ENCODE assay signal across 35 cellular contexts in the genomic region with DNA sequence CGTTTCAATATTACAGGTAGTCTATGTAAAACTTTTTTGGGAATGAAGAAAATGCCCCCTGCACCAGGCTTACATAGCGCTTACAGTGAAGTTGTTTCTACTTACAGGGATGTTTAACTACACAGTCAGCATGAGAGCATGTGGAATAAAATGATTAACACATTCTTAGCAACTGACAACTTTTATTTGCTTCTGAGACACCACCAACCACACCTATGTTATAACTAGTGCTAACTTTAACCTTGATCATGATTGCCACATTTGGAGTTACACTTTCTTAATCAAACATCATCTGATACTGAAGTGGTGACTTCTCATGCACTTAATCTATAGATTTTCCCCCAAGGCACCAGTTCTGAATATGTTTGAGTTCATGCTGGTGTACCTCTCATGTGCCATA.
"Had no signal": no experiment of that assay in that cellular context is flagged by ENCODE, and none has a peak within 500 bp of the region (broad histone marks: within the 10 kb centered on the region; RNA-seq: fewer than 3 reads in every experiment).

No MANE protein-coding gene starts in this region.

- H3K27ac Mint-ChIP-seq: activated B cell treated with CpG ODN at 0.5 μM for 24 hours; activated CD4-positive, alpha-beta memory T cell treated with anti-CD3 and anti-CD28 coated beads for 36 hours; activated CD4-positive, alpha-beta T cell treated with anti-CD3 and anti-CD28 coated beads, Interleukin-2, amount 10 ng/mL, durations not matched to agents 24 days and 14 days; activated CD8-positive, alpha-beta T cell treated with anti-CD3 and anti-CD28 coated beads for 36 hours; activated naive CD4-positive, alpha-beta T cell treated with anti-CD3 and anti-CD28 coated beads, Interleukin-2, amount 10 ng/mL, durations not matched to agents 7 days and 5 days; activated naive CD4-positive, alpha-beta T cell treated with anti-CD3 and anti-CD28 coated beads, Interleukin-2, amount 50 U/mL, for 24 hours; activated naive CD8-positive, alpha-beta T cell; activated naive CD8-positive, alpha-beta T cell treated with anti-CD3 and anti-CD28 coated beads, Interleukin-2, amount 10 ng/mL, durations not matched to agents 7 days and 5 days; activated naive CD8-positive, alpha-beta T cell treated with anti-CD3 and anti-CD28 coated beads, Interleukin-2, amount 50 U/mL, for 24 hours; activated T-cell treated with anti-CD3 and anti-CD28 coated beads, Interleukin-2, amount 50 U/mL, for 72 hours; activated T-helper 2 cell treated with anti-CD3 and anti-CD28 coated beads, Interferon-gamma antibody, Interleukin-2, Interleukin-4, amounts not matched to agents 10 μg/mL and 5 μg/mL and 100 μg/mL, durations not matched to agents 14 hours and 24 hours and 36 hours; brain; T-helper 1 cell treated with Interleukin-12 subunit alpha and Interleukin-12 subunit beta and Interleukin-4 antibody, amounts not matched to agents 30 μg/mL and 1 μg/mL, for 36 hours; T-helper 2 cell treated with Interferon-gamma antibody and Interleukin-4, amounts not matched to agents 5 μg/mL and 100 μg/mL, for 36 hours had no signal

- H3K36me3 ChIP-seq: ascending aorta had no signal

- H3K4me1 ChIP-seq: ascending aorta had no signal

- FAIRE-seq: TTC549 had no signal

- H3K27me3 ChIP-seq: ascending aorta had no signal

- DNase-seq: activated B cell treated with CpG ODN at 0.5 μM for 24 hours; activated CD4-positive, alpha-beta memory T cell treated with anti-CD3 and anti-CD28 coated beads for 36 hours; activated CD4-positive, alpha-beta T cell treated with anti-CD3 and anti-CD28 coated beads for 4 hours; activated CD4-positive, alpha-beta T cell treated with anti-CD3 and anti-CD28 coated beads, Interleukin-2, amount 10 ng/mL, durations not matched to agents 24 days and 14 days; activated CD4-positive, alpha-beta T cell treated with anti-CD3 and anti-CD28 coated beads, Interleukin-2, amount 50 U/mL, for 1 hour; activated CD4-positive, alpha-beta T cell treated with anti-CD3 and anti-CD28 coated beads, Interleukin-2, amount 50 U/mL, for 4 hours; activated CD4-positive, CD25-positive, alpha-beta regulatory T cell treated with anti-CD3 and anti-CD28 coated beads, Interleukin-2, amount 50 U/mL, for 72 hours; activated CD8-positive, alpha-beta memory T cell treated with anti-CD3 and anti-CD28 coated beads, Interleukin-2, amount 50 U/mL, for 4 hours; activated CD8-positive, alpha-beta T cell treated with anti-CD3 and anti-CD28 coated beads for 36 hours; activated effector memory CD4-positive, alpha-beta T cell treated with Interleukin-2 at 50 U/mL for 16 hours; activated gamma-delta T cell; activated naive CD4-positive, alpha-beta T cell treated with anti-CD3 and anti-CD28 coated beads, Interleukin-2, amount 10 ng/mL, durations not matched to agents 7 days and 5 days; activated naive CD4-positive, alpha-beta T cell treated with Interleukin-2 at 50 U/mL for 16 hours; activated naive CD8-positive, alpha-beta T cell treated with anti-CD3 and anti-CD28 coated beads, Interleukin-2, amount 10 ng/mL, durations not matched to agents 7 days and 5 days; activated naive CD8-positive, alpha-beta T cell treated with anti-CD3 and anti-CD28 coated beads, Interleukin-2, amount 50 U/mL, for 24 hours; activated T-cell treated with anti-CD3 and anti-CD28 coated beads for 4 hours; activated T-cell treated with anti-CD3 and anti-CD28 coated beads, Interleukin-2, amount 50 U/mL, for 1 hour; activated T-cell treated with anti-CD3 and anti-CD28 coated beads, Interleukin-2, amount 50 U/mL, for 4 hours; activated T-cell treated with anti-CD3 and anti-CD28 coated beads, Interleukin-2, amount 50 U/mL, for 72 hours; amygdala; anterior cingulate cortex; central memory CD4-positive, alpha-beta T cell; SW 1271; T-helper 1 cell; T-helper 2 cell; T-helper 9 cell had no signal

- H3K27me3 Mint-ChIP-seq: activated CD8-positive, alpha-beta T cell treated with anti-CD3 and anti-CD28 coated beads for 36 hours; activated naive CD4-positive, alpha-beta T cell treated with anti-CD3 and anti-CD28 coated beads, Interleukin-2, amount 50 U/mL, for 24 hours; activated naive CD8-positive, alpha-beta T cell had no signal

- H3K36me3 Mint-ChIP-seq: brain had no signal

- H3K4me1 Mint-ChIP-seq: activated CD4-positive, alpha-beta T cell treated with anti-CD3 and anti-CD28 coated beads, Interleukin-2, amount 10 ng/mL, durations not matched to agents 24 days and 14 days; activated naive CD4-positive, alpha-beta T cell treated with anti-CD3 and anti-CD28 coated beads, Interleukin-2, amount 10 ng/mL, durations not matched to agents 7 days and 5 days; activated naive CD4-positive, alpha-beta T cell treated with anti-CD3 and anti-CD28 coated beads, Interleukin-2, amount 50 U/mL, for 24 hours; activated naive CD8-positive, alpha-beta T cell treated with anti-CD3 and anti-CD28 coated beads, Interleukin-2, amount 50 U/mL, for 24 hours; brain had no signal

- H3K4me3 Mint-ChIP-seq: activated B cell treated with CpG ODN at 0.5 μM for 24 hours; activated CD4-positive, alpha-beta memory T cell treated with anti-CD3 and anti-CD28 coated beads for 36 hours; activated CD4-positive, alpha-beta T cell treated with anti-CD3 and anti-CD28 coated beads, Interleukin-2, amount 10 ng/mL, durations not matched to agents 24 days and 14 days; activated CD8-positive, alpha-beta T cell treated with anti-CD3 and anti-CD28 coated beads for 36 hours; activated naive CD4-positive, alpha-beta T cell treated with anti-CD3 and anti-CD28 coated beads, Interleukin-2, amount 10 ng/mL, durations not matched to agents 7 days and 5 days; activated naive CD4-positive, alpha-beta T cell treated with anti-CD3 and anti-CD28 coated beads, Interleukin-2, amount 50 U/mL, for 24 hours; activated naive CD8-positive, alpha-beta T cell; activated naive CD8-positive, alpha-beta T cell treated with anti-CD3 and anti-CD28 coated beads, Interleukin-2, amount 10 ng/mL, durations not matched to agents 7 days and 5 days; activated naive CD8-positive, alpha-beta T cell treated with anti-CD3 and anti-CD28 coated beads, Interleukin-2, amount 50 U/mL, for 24 hours; activated T-cell treated with anti-CD3 and anti-CD28 coated beads, Interleukin-2, amount 50 U/mL, for 4 hours; activated T-cell treated with anti-CD3 and anti-CD28 coated beads, Interleukin-2, amount 50 U/mL, for 72 hours; brain; T-helper 1 cell treated with Interleukin-12 subunit alpha and Interleukin-12 subunit beta and Interleukin-4 antibody, amounts not matched to agents 30 μg/mL and 1 μg/mL, for 36 hours; T-helper 2 cell treated with Interferon-gamma antibody and Interleukin-4, amounts not matched to agents 5 μg/mL and 100 μg/mL, for 36 hours had no signal

- H3K4me3 ChIP-seq: ascending aorta had no signal

- H3K27ac ChIP-seq: ascending aorta, VCaP had no signal

- ATAC-seq: activated CD8-positive, alpha-beta T cell treated with anti-CD3 and anti-CD28 coated beads for 36 hours; activated naive CD8-positive, alpha-beta T cell treated with anti-CD3 and anti-CD28 coated beads, Interleukin-2, amount 50 U/mL, for 24 hours; activated T-cell treated with anti-CD3 and anti-CD28 coated beads, Interleukin-2, amount 50 U/mL, for 4 hours; activated T-cell treated with anti-CD3 and anti-CD28 coated beads, Interleukin-2, amount 50 U/mL, for 72 hours had no signal
